15 cellular contexts compared by ENCODE assay signal in genomic region chr12:131990066-131990979, GRCh38. TPM values are rescaled to one million over a fixed set of nuclear protein-coding genes. Genes with fewer than 3 reads are reported as not detected.
DNase-seq lines count a peak whose midpoint lies in the region; ATAC-seq and TF ChIP-seq lines count a peak whose summit lies in the region.
"Had no signal": no experiment of that assay in that cellular context is flagged by ENCODE, and none has a peak within 500 bp of the region (broad histone marks: within the 10 kb centered on the region; RNA-seq: fewer than 3 reads in every experiment).

No MANE protein-coding gene starts in this region.

- peak overlapping the region; percentile 57 for H2AFZ ChIP-seq in neuronal stem cell (ENCODE audit: low read length)
- no peak overlapping the region for H2AFZ ChIP-seq in MM.1S (ENCODE audit: low read length)

- H3K4me3 ChIP-seq in NT2/D1 (ENCODE audit: insufficient read length, low read depth) (no peak overlapping the region), neuronal stem cell (ENCODE audit: low read length in 2 of 2) (peak overlapping the region in 1 of 2 donors; percentile 1), MM.1S (ENCODE audit: low read length) (no peak overlapping the region)
- H3K4me3 ChIP-seq: dorsolateral prefrontal cortex, tibial nerve had no signal

- H3K18ac ChIP-seq in neuronal stem cell (ENCODE audit: low read length) = peak overlapping the region; percentile 90

- H3K14ac ChIP-seq in neuronal stem cell (ENCODE audit: low read length) = no peak overlapping the region

- no peak overlapping the region for H2BK15ac ChIP-seq in neuronal stem cell (ENCODE audit: low read length)

- no peak overlapping the region for H3K27ac Mint-ChIP-seq in endothelial cell (ENCODE audit: unreplicated experiment)
- H3K27ac Mint-ChIP-seq in stimulated activated naive B cell treated with anti-CD40 and anti-IgM and Interleukin-4, amounts not matched to agents 10 μg/mL and 1 μg/mL and 100 μg/mL, for 72 hours = no peak overlapping the region
- H3K27ac Mint-ChIP-seq: activated naive CD8-positive, alpha-beta T cell; CD4-positive, alpha-beta memory T cell had no signal

- H3K4ac ChIP-seq in neuronal stem cell (ENCODE audit: low read length) = no peak overlapping the region

- no peaks in the 10 kb centered on the region for H3K9me3 Mint-ChIP-seq in endothelial cell (ENCODE audit: unreplicated experiment)
- H3K9me3 Mint-ChIP-seq in stimulated activated naive B cell treated with anti-CD40 and anti-IgM and Interleukin-4, amounts not matched to agents 10 μg/mL and 1 μg/mL and 100 μg/mL, for 72 hours = no peaks in the 10 kb centered on the region
- H3K9me3 Mint-ChIP-seq: CD4-positive, alpha-beta memory T cell had no signal

- H3K4me1 ChIP-seq in NT2/D1 (ENCODE audit: insufficient read depth, insufficient read length) (peaks cover 11% of the 10 kb centered on the region), neuronal stem cell (ENCODE audit: control insufficient read depth in 2 of 2, insufficient read depth in 1 of 2, low read depth in 1 of 2, low read length in 2 of 2) (peaks cover 32 to 52% of the 10 kb centered on the region in 2 donors), MM.1S (ENCODE audit: low read length) (no peaks in the 10 kb centered on the region)
- H3K4me1 ChIP-seq: tibial nerve had no signal

- TF ChIP-seq RAD21 in Ishikawa (IDR thresholded peaks at IDR 0.05; ENCODE audit: low read depth) = no peak

- no peaks in the 10 kb centered on the region for H3K9me2 ChIP-seq in MM.1S (replicated peaks; ENCODE audit: insufficient read depth, low read length)

- no peaks in the 10 kb centered on the region for H3F3A ChIP-seq in MM.1S (ENCODE audit: insufficient read depth, low read length)

- peak overlapping the region; percentile 82 for H2BK5ac ChIP-seq in neuronal stem cell (ENCODE audit: low read length)

- H3K27me3 ChIP-seq in NT2/D1 (ENCODE audit: insufficient read depth, insufficient read length) = no peaks in the 10 kb centered on the region
- H3K27me3 ChIP-seq in neuronal stem cell (ENCODE audit: control insufficient read depth in 3 of 3, insufficient read depth in 3 of 3, low read depth in 1 of 3, low read length in 3 of 3) = no peaks in the 10 kb centered on the region
- no peaks in the 10 kb centered on the region for H3K27me3 ChIP-seq in MM.1S (replicated peaks; ENCODE audit: insufficient read depth, low read length)
- H3K27me3 ChIP-seq: dorsolateral prefrontal cortex, neutrophil, tibial nerve had no signal

- peak overlapping the region; percentile 94 for H2AK5ac ChIP-seq in neuronal stem cell (ENCODE audit: low read depth, low read length)

- H3K23ac ChIP-seq in neuronal stem cell (ENCODE audit: low read depth, low read length, poor library complexity) = no peak overlapping the region

- TF ChIP-seq CTCF in endothelial cell (IDR thresholded peaks at IDR 0.05; ENCODE audit: unreplicated experiment) = no peak
- TF ChIP-seq CTCF in MM.1S (IDR thresholded peaks at IDR 0.05; ENCODE audit: low read length) = no peak

- peak overlapping the region; percentile 58 for H3K4me3 Mint-ChIP-seq in endothelial cell (ENCODE audit: unreplicated experiment)
- H3K4me3 Mint-ChIP-seq in stimulated activated naive B cell treated with anti-CD40 and anti-IgM and Interleukin-4, amounts not matched to agents 10 μg/mL and 1 μg/mL and 100 μg/mL, for 72 hours = no peak overlapping the region
- H3K4me3 Mint-ChIP-seq: activated naive CD8-positive, alpha-beta T cell; CD4-positive, alpha-beta memory T cell had no signal

- no peaks in the 10 kb centered on the region for H3K27me3 Mint-ChIP-seq in endothelial cell (ENCODE audit: unreplicated experiment)
- no peaks in the 10 kb centered on the region for H3K27me3 Mint-ChIP-seq in stimulated activated naive B cell treated with anti-CD40 and anti-IgM and Interleukin-4, amounts not matched to agents 10 μg/mL and 1 μg/mL and 100 μg/mL, for 72 hours
- H3K27me3 Mint-ChIP-seq: activated naive CD8-positive, alpha-beta T cell; CD4-positive, alpha-beta memory T cell had no signal

- peak; percentile 54 for DNase-seq in NT2/D1 (ENCODE audit: low read depth, low spot score)
- no peak for DNase-seq in endothelial cell (ENCODE audit: low spot score)
- peak; percentile 77 for DNase-seq in neuronal stem cell (ENCODE audit: low spot score)
- no peak for DNase-seq in MM.1S
- no peak for DNase-seq in OCI-M1 (lab: John Stamatoyannopoulos, UW)
- no peak for DNase-seq in KBM-7
- DNase-seq in stimulated activated naive B cell treated with anti-CD40 and anti-IgM and Interleukin-4, amounts not matched to agents 10 μg/mL and 1 μg/mL and 100 μg/mL, for 72 hours = no peak
- DNase-seq: CD4-positive, alpha-beta memory T cell; dorsolateral prefrontal cortex; stimulated activated CD4-positive, alpha-beta T cell treated with anti-CD3 and anti-CD28 coated beads, Interleukin-12 subunit alpha, Interleukin-12 subunit beta, amount 100 ng/mL, for 4 hours had no signal

- H3K9me3 ChIP-seq in NT2/D1 (ENCODE audit: insufficient read depth, low read length) = no peaks in the 10 kb centered on the region
- H3K9me3 ChIP-seq in neuronal stem cell (replicated peaks in 1 of 2; ENCODE audit: control insufficient read depth in 2 of 2, insufficient read depth in 1 of 2, low read depth in 1 of 2, low read length in 2 of 2) = no peaks in the 10 kb centered on the region
- no peaks in the 10 kb centered on the region for H3K9me3 ChIP-seq in MM.1S (replicated peaks; ENCODE audit: insufficient read depth, low read length)
- H3K9me3 ChIP-seq: neutrophil, tibial nerve had no signal

- H3K36me3 ChIP-seq in NT2/D1 (ENCODE audit: insufficient read depth, insufficient read length, low read length) (peaks cover 83% of the 10 kb centered on the region), neuronal stem cell (replicated peaks in 1 of 2; ENCODE audit: control insufficient read depth in 2 of 2, insufficient read depth in 2 of 2, low read length in 2 of 2) (peaks cover 30 to 77% of the 10 kb centered on the region in 2 donors), MM.1S (replicated peaks; ENCODE audit: insufficient read depth, low read length) (no peaks in the 10 kb centered on the region)

- H3K79me1 ChIP-seq in neuronal stem cell (ENCODE audit: low read depth, low read length) = peaks cover 5% of the 10 kb centered on the region

- H3K4me2 ChIP-seq in neuronal stem cell (ENCODE audit: insufficient read depth, low read length, poor library complexity, severe bottlenecking) = no peak overlapping the region
- H3K4me2 ChIP-seq in MM.1S (ENCODE audit: low read depth, low read length) = no peak overlapping the region
- H3K4me2 ChIP-seq: KMS-11 had no signal

- H4K8ac ChIP-seq in neuronal stem cell (ENCODE audit: low read depth, low read length) = no peak overlapping the region

- H4K20me1 ChIP-seq in MM.1S (ENCODE audit: insufficient read depth, low read length) = no peaks in the 10 kb centered on the region

- H3K4me1 Mint-ChIP-seq in endothelial cell (ENCODE audit: unreplicated experiment) = peaks cover 5% of the 10 kb centered on the region
- H3K4me1 Mint-ChIP-seq in stimulated activated naive B cell treated with anti-CD40 and anti-IgM and Interleukin-4, amounts not matched to agents 10 μg/mL and 1 μg/mL and 100 μg/mL, for 72 hours = peaks cover 0 to 8% of the 10 kb centered on the region in 2 donors

- no peak overlapping the region for H2BK120ac ChIP-seq in neuronal stem cell (ENCODE audit: low read depth, low read length)

- H2BK12ac ChIP-seq in neuronal stem cell (ENCODE audit: low read length) = peak overlapping the region; percentile 78

- no peak overlapping the region for H4K91ac ChIP-seq in neuronal stem cell (ENCODE audit: low read depth, low read length, poor library complexity)

- no peak for ATAC-seq in stimulated activated naive B cell treated with anti-CD40 and anti-IgM and Interleukin-4, amounts not matched to agents 10 μg/mL and 1 μg/mL and 100 μg/mL, for 72 hours (replicated peaks)

- WGBS in neuronal stem cell (ENCODE audit: extremely low coverage in 2 of 2, insufficient read length in 2 of 2, insufficient replicate concordance in 1 of 2), 2 donors = no CpG with 5 or more reads among the region's 24 CpGs

- H3K79me2 ChIP-seq in MM.1S (ENCODE audit: low read length) = no peaks in the 10 kb centered on the region

- in situ Hi-C loops in KBM-7 (cut with MboI; ENCODE audit: low pct_unique_long_range_greater_than_20kb, low sequenced_read_pairs) = no loop called here

- H3K27ac ChIP-seq in neuronal stem cell (replicated peaks; ENCODE audit: low read length) (peak overlapping the region; percentile 93), MM.1S (ENCODE audit: low read length) (no peak overlapping the region)
- H3K27ac ChIP-seq: KMS-11, neutrophil, tibial nerve had no signal

- peak overlapping the region; percentile 14 for H3K9ac ChIP-seq in NT2/D1 (ENCODE audit: insufficient read length, low read depth)
- H3K9ac ChIP-seq in neuronal stem cell (ENCODE audit: low read depth, low read length, poor library complexity) = no peak overlapping the region
- no peak overlapping the region for H3K9ac ChIP-seq in MM.1S (ENCODE audit: low read length)
- H3K9ac ChIP-seq: KMS-11 had no signal

- TF ChIP-seq EP300 in Ishikawa (IDR thresholded peaks at IDR 0.05; ENCODE audit: borderline replicate concordance) = peak; percentile 33; the same call in 1 of the 2 replicates

- peaks cover 58% of the 10 kb centered on the region for H3K36me3 Mint-ChIP-seq in endothelial cell (ENCODE audit: low read depth, unreplicated experiment)
- H3K36me3 Mint-ChIP-seq in stimulated activated naive B cell treated with anti-CD40 and anti-IgM and Interleukin-4, amounts not matched to agents 10 μg/mL and 1 μg/mL and 100 μg/mL, for 72 hours = peaks cover 64 to 75% of the 10 kb centered on the region in 2 donors

TF ChIP-seq in Ishikawa, 13 proteins besides CTCF, POLR2A, EP300 and RAD21:
- TF ChIP-seq ZBTB7A (IDR thresholded peaks at IDR 0.05; ENCODE audit: low read depth) = no peak
- peak; percentile 57 for TF ChIP-seq TEAD4 (IDR thresholded peaks at IDR 0.05)
- TF ChIP-seq TCF12 (IDR thresholded peaks at IDR 0.05; ENCODE audit: low read depth) = peak; percentile 67

RNA-seq across cellular contexts. Expression of gene EP400, which starts 40.6 kb away (rescaled TPM):
- total RNA-seq in endothelial cell (ENCODE audit: unreplicated experiment) = 66.2 TPM
- polyA plus RNA-seq in neuronal stem cell (2013, experiment 1 of 2) = 20.4 TPM
- polyA plus RNA-seq in neuronal stem cell (2013, experiment 2 of 2) = 21.2 TPM

Comparison
In these comparisons a context has a peak if more than half of its experiments do, and no peak if none do; other contexts are left out.
1. DNase-seq: peak in NT2/D1 (single experiment) and neuronal stem cell (single experiment); none in endothelial cell (single experiment), MM.1S (single experiment), OCI-M1 (single experiment), KBM-7 (single experiment) and stimulated activated naive B cell treated with anti-CD40 and anti-IgM and Interleukin-4, amounts not matched to agents 10 μg/mL and 1 μg/mL and 100 μg/mL, for 72 hours (single experiment).